Comparison of ENCODE assay signal across 11 cellular contexts in genomic region chr2:234502285-234502918, GRCh38. TPM values are rescaled to one million over a fixed set of nuclear protein-coding genes. Genes with fewer than 3 reads are reported as not detected.
DNase-seq lines count a peak whose midpoint lies in the region; ATAC-seq, FAIRE-seq and TF ChIP-seq lines count a peak whose summit lies in the region.
"Had no signal": no experiment of that assay in that cellular context is flagged by ENCODE, and none has a peak within 500 bp of the region (broad histone marks: within the 10 kb centered on the region; RNA-seq: fewer than 3 reads in every experiment).

No MANE protein-coding gene starts in this region.

- no peaks in the 10 kb centered on the region for H3K9me3 ChIP-seq in right cardiac atrium (ENCODE audit: control insufficient read depth, low read length)

- H3K27ac ChIP-seq in right cardiac atrium (ENCODE audit: low read length) = no peak overlapping the region

- no peak for TF ChIP-seq CTCF in bronchial epithelial cell (IDR thresholded peaks at IDR 0.05; ENCODE audit: insufficient read depth, low read length, severe bottlenecking)

- no peaks in the 10 kb centered on the region for H3K36me3 ChIP-seq in bronchial epithelial cell (ENCODE audit: control insufficient read depth, insufficient read depth, low read length)

- peak; percentile 98 for FAIRE-seq in bronchial epithelial cell (lab: Jason Lieb, UNC)
- FAIRE-seq: GM12878 had no signal

- H3K27me3 ChIP-seq in bronchial epithelial cell (ENCODE audit: control insufficient read depth, insufficient read depth, low read length) (no peaks in the 10 kb centered on the region), right cardiac atrium (ENCODE audit: control insufficient read depth, insufficient read depth) (no peaks in the 10 kb centered on the region)

- ATAC-seq in GM18520 (IDR thresholded peaks at IDR 0.05; ENCODE audit: unreplicated experiment) = no peak
- ATAC-seq in HG03175 (IDR thresholded peaks at IDR 0.05; ENCODE audit: unreplicated experiment) = no peak
- ATAC-seq in right cardiac atrium = no peak
- ATAC-seq: GM12878 had no signal

- intact Hi-C loops in right cardiac atrium (cut with DNase I) = loop anchor here in 2 of 4 donors (5.0 kb wide), 1 partner anchor 365 kb away; no protein-coding TSS in a partner anchor

- DNase-seq in HEK293T (ENCODE audit: extremely low spot score) = no peak
- peak; percentile 34 to 91 for DNase-seq in NCI-H524 (lab: John Stamatoyannopoulos, UW)
- peak; percentile 84 for DNase-seq in bronchial epithelial cell (ENCODE audit: low read depth)
- peak; percentile 39 for DNase-seq in retina
- DNase-seq in right cardiac atrium = no peak
- DNase-seq: activated T-cell treated with anti-CD3 and anti-CD28 coated beads, Interleukin-2, amount 50 U/mL, for 48 hours; endodermal cell; stimulated activated CD4-positive, alpha-beta T cell treated with anti-CD3 and anti-CD28 coated beads, Interleukin-4, amount 100 ng/mL, for 1 hour had no signal

- POLR2A ChIA-PET in HEK293T (lab: Yijun Ruan, JAX) = no interaction called here

- no peak overlapping the region for H3K4me3 ChIP-seq in bronchial epithelial cell (ENCODE audit: low read depth, low read length)
- H3K4me3 ChIP-seq in right cardiac atrium (ENCODE audit: low read length) = no peak overlapping the region
- H3K4me3 ChIP-seq: GM12878 had no signal

- CTCF ChIA-PET in HEK293T (lab: Yijun Ruan, JAX) = interaction anchor here (0.6 to 1.4 kb wide), 5 partner anchors 43 to 589 kb away, joined by 3 to 5 read pairs (median 3); no protein-coding TSS in a partner anchor

- WGBS in right cardiac atrium = 51% methylated on average over 3 of the region's 3 CpGs

- H3K4me1 ChIP-seq in right cardiac atrium (ENCODE audit: control insufficient read depth, insufficient read depth, low read length) = no peaks in the 10 kb centered on the region

TF ChIP-seq in HEK293T, 16 proteins besides CTCF, POLR2A, EP300 and RAD21:
- TF ChIP-seq ARNT (IDR thresholded peaks at IDR 0.05) = no peak
- TF ChIP-seq, protein P1, sequence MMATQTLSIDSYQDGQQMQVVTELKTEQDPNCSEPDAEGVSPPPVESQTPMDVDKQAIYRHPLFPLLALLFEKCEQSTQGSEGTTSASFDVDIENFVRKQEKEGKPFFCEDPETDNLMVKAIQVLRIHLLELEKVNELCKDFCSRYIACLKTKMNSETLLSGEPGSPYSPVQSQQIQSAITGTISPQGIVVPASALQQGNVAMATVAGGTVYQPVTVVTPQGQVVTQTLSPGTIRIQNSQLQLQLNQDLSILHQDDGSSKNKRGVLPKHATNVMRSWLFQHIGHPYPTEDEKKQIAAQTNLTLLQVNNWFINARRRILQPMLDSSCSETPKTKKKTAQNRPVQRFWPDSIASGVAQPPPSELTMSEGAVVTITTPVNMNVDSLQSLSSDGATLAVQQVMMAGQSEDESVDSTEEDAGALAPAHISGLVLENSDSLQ (IDR thresholded peaks at IDR 0.05) = peak; percentile 84

RNA-seq across cellular contexts. Expression of gene ARL4C, which starts 5.5 kb away (rescaled TPM):
- 7.8 and 9.5 TPM in 2 replicates for total RNA-seq in bronchial epithelial cell
- 1 to 10 TPM; 2.3 to 5.8 (median 4.4) TPM for total RNA-seq in right cardiac atrium
- polyA plus RNA-seq in right cardiac atrium = 1.2 TPM

Comparison
In these comparisons a context has a peak if more than half of its experiments do, and no peak if none do; other contexts are left out.
1. DNase-seq: peak in NCI-H524 (2 of 2), bronchial epithelial cell (single experiment) and retina (single experiment); none in HEK293T (single experiment) and right cardiac atrium (0 of 3).